1 cellular context compared by ENCODE assay signal in genomic region chr3:127590593-127591477, GRCh38.
TF ChIP-seq lines count a peak whose summit lies in the region.

TPRA1 (minus strand) TSS chr3:127590733; CDS start chr3:127580146, 10,587 bp downstream.

TF ChIP-seq in K562, 482 proteins besides CTCF, POLR2A, EP300 and RAD21 (continued from another document):
- TF ChIP-seq GTF2B (IDR thresholded peaks at IDR 0.05; ENCODE audit: extremely low read depth, insufficient read length) = no peak
- peak; percentile 57 to 65; a peak in 3 of 4 replicates for TF ChIP-seq FOXK2 (conservative IDR thresholded peaks at IDR 0.05 in 1 of 2, IDR thresholded peaks at IDR 0.05 in 1 of 2; ENCODE audit: low read depth in 2 of 2)
- no peak for TF ChIP-seq EGR1 (conservative IDR thresholded peaks at IDR 0.05)
- peak; percentile 89 for TF ChIP-seq CCNT2 (IDR thresholded peaks at IDR 0.05; ENCODE audit: borderline replicate concordance, extremely low read depth, insufficient read length, low read depth, low read length)
- TF ChIP-seq PRMT5 (CRISPR knock-in tag; IDR thresholded peaks at IDR 0.05) = no peak
- TF ChIP-seq NCOA2 (IDR thresholded peaks at IDR 0.05; ENCODE audit: partially characterized antibody in 2 of 2) = peak in 1 of 2 experiments; percentile 99
- no peak for TF ChIP-seq TCFL5 (CRISPR knock-in tag; conservative IDR thresholded peaks at IDR 0.05)
- TF ChIP-seq HNRNPL (IDR thresholded peaks at IDR 0.05; ENCODE audit: low read depth, low read length) = no peak
- TF ChIP-seq THRA (IDR thresholded peaks at IDR 0.05) = no peak
- TF ChIP-seq SAP30 (IDR thresholded peaks at IDR 0.05; ENCODE audit: borderline replicate concordance, insufficient read depth, low read depth, low read length, poor library complexity, severe bottlenecking) = peak; percentile 68
- no peak for TF ChIP-seq YBX1 (IDR thresholded peaks at IDR 0.05)
- peak; percentile 100 for TF ChIP-seq ZNF384 (IDR thresholded peaks at IDR 0.05; ENCODE audit: low read depth, low read length)
- TF ChIP-seq ZNF395 (CRISPR knock-in tag; IDR thresholded peaks at IDR 0.05) = no peak
- TF ChIP-seq RBM15 (IDR thresholded peaks at IDR 0.05; ENCODE audit: insufficient read depth, low read length) = no peak
- TF ChIP-seq TEAD2 (tag; IDR thresholded peaks at IDR 0.05) = no peak
- no peak for TF ChIP-seq ID3 (CRISPR knock-in tag; IDR thresholded peaks at IDR 0.05)
- TF ChIP-seq ID3 (tag; IDR thresholded peaks at IDR 0.05) = peak; percentile 76; the same call in 1 of the 2 replicates
- no peak for TF ChIP-seq TAF1 (IDR thresholded peaks at IDR 0.05; ENCODE audit: control insufficient read depth, extremely low read depth, insufficient read depth, low read length, severe bottlenecking)
- no peak for TF ChIP-seq ZSCAN32 (CRISPR knock-in tag; IDR thresholded peaks at IDR 0.05)
- no peak for TF ChIP-seq SNRNP70 (optimal IDR thresholded peaks at IDR 0.05; ENCODE audit: low read depth, low read length)
- TF ChIP-seq ZBTB43 (CRISPR knock-in tag; IDR thresholded peaks at IDR 0.05) = no peak
- no peak for TF ChIP-seq PRDM10 (IDR thresholded peaks at IDR 0.05; ENCODE audit: partially characterized antibody)
- no peak for TF ChIP-seq ZNF280B (CRISPR knock-in tag; IDR thresholded peaks at IDR 0.05)
- TF ChIP-seq SPI1 (IDR thresholded peaks at IDR 0.05; ENCODE audit: borderline replicate concordance, low read depth, low read length) = no peak
- TF ChIP-seq SETDB1 (IDR thresholded peaks at IDR 0.05; ENCODE audit: low read length) = no peak
- 0 out of 4 replicates have a peak, but pooled peaks of 1 of the 2 experiments have one; percentile 29 for TF ChIP-seq TBL1XR1 (IDR thresholded peaks at IDR 0.05; ENCODE audit: low read length in 2 of 2)
- TF ChIP-seq KDM5B (IDR thresholded peaks at IDR 0.05; ENCODE audit: insufficient replicate concordance, low read depth, low read length) = peak; percentile 45
- TF ChIP-seq HMG20B (CRISPR knock-in tag; IDR thresholded peaks at IDR 0.05) = no peak
- TF ChIP-seq ZBTB8A (IDR thresholded peaks at IDR 0.05; ENCODE audit: partially characterized antibody) = no peak
- TF ChIP-seq ZBTB12 (CRISPR knock-in tag; IDR thresholded peaks at IDR 0.05) = no peak
- no peak for TF ChIP-seq NUFIP1 (IDR thresholded peaks at IDR 0.05; ENCODE audit: partially characterized antibody)
- no peak for TF ChIP-seq ETV5 (CRISPR knock-in tag; IDR thresholded peaks at IDR 0.05; ENCODE audit: low read depth)
- TF ChIP-seq ZBTB1 (CRISPR knock-in tag; IDR thresholded peaks at IDR 0.05; ENCODE audit: borderline replicate concordance, low read depth) = no peak
- TF ChIP-seq CREB3 (tag; conservative IDR thresholded peaks at IDR 0.05; ENCODE audit: low read depth) = no peak
- no peak for TF ChIP-seq ZBTB5 (IDR thresholded peaks at IDR 0.05)
- TF ChIP-seq GMEB1 (CRISPR knock-in tag; IDR thresholded peaks at IDR 0.05) = peak; percentile 49
- 0 out of 2 replicates have a peak, but pooled peaks have one; percentile 29 for TF ChIP-seq ZNF24 (IDR thresholded peaks at IDR 0.05)
- no peak for TF ChIP-seq RBM17 (IDR thresholded peaks at IDR 0.05; ENCODE audit: borderline replicate concordance, low read depth, low read length)
- TF ChIP-seq MXI1 (IDR thresholded peaks at IDR 0.05; ENCODE audit: low read depth, low read length) = no peak
- TF ChIP-seq ZNF740 (CRISPR knock-in tag; IDR thresholded peaks at IDR 0.05) = no peak
- TF ChIP-seq ZNF740 (tag; IDR thresholded peaks at IDR 0.05) = no peak
- no peak for TF ChIP-seq TSC22D4 (tag; IDR thresholded peaks at IDR 0.05)
- no peak for TF ChIP-seq CBX1 (IDR thresholded peaks at IDR 0.05; ENCODE audit: low read depth)
- TF ChIP-seq LEF1 (IDR thresholded peaks at IDR 0.05) = no peak
